7 cellular contexts compared by ENCODE assay signal in the genomic region with DNA sequence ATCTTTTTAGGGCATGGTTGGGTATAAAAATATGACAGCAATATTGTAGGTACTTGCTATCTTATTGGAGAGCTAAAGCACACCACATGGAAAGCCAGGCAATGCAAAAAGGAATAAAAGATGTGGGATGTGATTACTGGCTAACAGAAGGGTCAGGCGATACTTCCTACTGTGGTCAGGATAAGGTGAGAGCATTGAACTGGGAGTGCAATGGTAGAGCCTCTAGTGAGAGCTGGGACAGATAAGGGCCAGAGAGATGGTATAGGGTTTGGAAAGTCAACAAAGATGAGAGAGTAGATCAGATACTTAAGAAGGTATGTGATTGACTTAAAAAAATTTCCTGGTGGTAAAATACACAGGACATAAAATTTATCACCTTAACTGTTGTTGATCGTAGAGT.
"Had no signal": no experiment of that assay in that cellular context is flagged by ENCODE, and none has a peak within 500 bp of the region (broad histone marks: within the 10 kb centered on the region; RNA-seq: fewer than 3 reads in every experiment).

No MANE protein-coding gene starts in this region.

- DNase-seq: IMR-90, KBM-7, KG1 had no signal

- ATAC-seq: HepG2 had no signal

- H3K4me1 Mint-ChIP-seq: IgD-negative memory B cell had no signal

- H3K27ac ChIP-seq: HL-60 had no signal

- H3K4me3 Mint-ChIP-seq: IgD-negative memory B cell had no signal

- FAIRE-seq: HepG2, HTR-8/SVneo had no signal
